1 cellular context compared by ENCODE assay signal in the genomic region with DNA sequence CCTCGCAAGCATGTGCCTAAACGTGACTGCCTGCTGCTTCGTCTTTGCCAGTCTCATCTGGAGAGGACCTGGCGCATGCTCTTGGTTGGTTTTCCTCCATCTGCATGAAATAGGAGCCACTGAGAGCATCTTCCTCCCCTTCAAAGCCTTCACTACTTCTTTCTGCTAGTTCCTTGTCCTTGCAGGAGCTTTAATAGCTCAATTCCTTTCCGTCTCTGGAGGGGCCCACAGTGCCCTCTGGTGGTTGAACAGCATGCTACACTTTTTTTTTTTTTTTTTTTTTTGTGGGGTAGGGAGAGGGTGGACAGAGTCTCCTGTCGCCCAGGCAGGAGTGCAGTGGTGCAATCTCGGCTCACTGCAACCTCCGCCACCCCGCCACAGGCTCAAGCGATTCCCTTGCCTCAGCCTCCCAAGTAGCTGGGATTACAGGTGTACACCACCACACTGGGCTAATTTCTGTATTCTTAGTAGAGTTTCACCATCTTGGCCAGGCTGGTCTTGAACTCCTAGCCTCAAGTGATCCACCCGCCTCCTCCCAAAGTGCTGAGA.
TF ChIP-seq lines count a peak whose summit lies in the region.

No MANE protein-coding gene starts in this region.

TF ChIP-seq in GM23338, 12 proteins besides CTCF, POLR2A, EP300 and RAD21 (continued from another document):
- TF ChIP-seq, protein P1, sequence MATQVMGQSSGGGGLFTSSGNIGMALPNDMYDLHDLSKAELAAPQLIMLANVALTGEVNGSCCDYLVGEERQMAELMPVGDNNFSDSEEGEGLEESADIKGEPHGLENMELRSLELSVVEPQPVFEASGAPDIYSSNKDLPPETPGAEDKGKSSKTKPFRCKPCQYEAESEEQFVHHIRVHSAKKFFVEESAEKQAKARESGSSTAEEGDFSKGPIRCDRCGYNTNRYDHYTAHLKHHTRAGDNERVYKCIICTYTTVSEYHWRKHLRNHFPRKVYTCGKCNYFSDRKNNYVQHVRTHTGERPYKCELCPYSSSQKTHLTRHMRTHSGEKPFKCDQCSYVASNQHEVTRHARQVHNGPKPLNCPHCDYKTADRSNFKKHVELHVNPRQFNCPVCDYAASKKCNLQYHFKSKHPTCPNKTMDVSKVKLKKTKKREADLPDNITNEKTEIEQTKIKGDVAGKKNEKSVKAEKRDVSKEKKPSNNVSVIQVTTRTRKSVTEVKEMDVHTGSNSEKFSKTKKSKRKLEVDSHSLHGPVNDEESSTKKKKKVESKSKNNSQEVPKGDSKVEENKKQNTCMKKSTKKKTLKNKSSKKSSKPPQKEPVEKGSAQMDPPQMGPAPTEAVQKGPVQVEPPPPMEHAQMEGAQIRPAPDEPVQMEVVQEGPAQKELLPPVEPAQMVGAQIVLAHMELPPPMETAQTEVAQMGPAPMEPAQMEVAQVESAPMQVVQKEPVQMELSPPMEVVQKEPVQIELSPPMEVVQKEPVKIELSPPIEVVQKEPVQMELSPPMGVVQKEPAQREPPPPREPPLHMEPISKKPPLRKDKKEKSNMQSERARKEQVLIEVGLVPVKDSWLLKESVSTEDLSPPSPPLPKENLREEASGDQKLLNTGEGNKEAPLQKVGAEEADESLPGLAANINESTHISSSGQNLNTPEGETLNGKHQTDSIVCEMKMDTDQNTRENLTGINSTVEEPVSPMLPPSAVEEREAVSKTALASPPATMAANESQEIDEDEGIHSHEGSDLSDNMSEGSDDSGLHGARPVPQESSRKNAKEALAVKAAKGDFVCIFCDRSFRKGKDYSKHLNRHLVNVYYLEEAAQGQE (IDR thresholded peaks at IDR 0.05; ENCODE audit: unreplicated experiment), result no peak
- TF ChIP-seq STAT1 (IDR thresholded peaks at IDR 0.05; ENCODE audit: unreplicated experiment) (no peak), ZNF331 (CRISPR knock-in tag; IDR thresholded peaks at IDR 0.05; ENCODE audit: low read depth) (no peak), ZNF114 (CRISPR knock-in tag; IDR thresholded peaks at IDR 0.05) (no peak), NANOG (IDR thresholded peaks at IDR 0.05; ENCODE audit: borderline replicate concordance) (no peak), EZH2phosphoT487 (IDR thresholded peaks at IDR 0.05; ENCODE audit: unreplicated experiment) (no peak), CREB1 (CRISPR knock-in tag; IDR thresholded peaks at IDR 0.05; ENCODE audit: low read depth) (no peak), JUNB (IDR thresholded peaks at IDR 0.05; ENCODE audit: unreplicated experiment) (no peak)
- TF ChIP-seq, protein P2, sequence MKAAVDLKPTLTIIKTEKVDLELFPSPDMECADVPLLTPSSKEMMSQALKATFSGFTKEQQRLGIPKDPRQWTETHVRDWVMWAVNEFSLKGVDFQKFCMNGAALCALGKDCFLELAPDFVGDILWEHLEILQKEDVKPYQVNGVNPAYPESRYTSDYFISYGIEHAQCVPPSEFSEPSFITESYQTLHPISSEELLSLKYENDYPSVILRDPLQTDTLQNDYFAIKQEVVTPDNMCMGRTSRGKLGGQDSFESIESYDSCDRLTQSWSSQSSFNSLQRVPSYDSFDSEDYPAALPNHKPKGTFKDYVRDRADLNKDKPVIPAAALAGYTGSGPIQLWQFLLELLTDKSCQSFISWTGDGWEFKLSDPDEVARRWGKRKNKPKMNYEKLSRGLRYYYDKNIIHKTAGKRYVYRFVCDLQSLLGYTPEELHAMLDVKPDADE (IDR thresholded peaks at IDR 0.05), result no peak
- TF ChIP-seq, protein P3, sequence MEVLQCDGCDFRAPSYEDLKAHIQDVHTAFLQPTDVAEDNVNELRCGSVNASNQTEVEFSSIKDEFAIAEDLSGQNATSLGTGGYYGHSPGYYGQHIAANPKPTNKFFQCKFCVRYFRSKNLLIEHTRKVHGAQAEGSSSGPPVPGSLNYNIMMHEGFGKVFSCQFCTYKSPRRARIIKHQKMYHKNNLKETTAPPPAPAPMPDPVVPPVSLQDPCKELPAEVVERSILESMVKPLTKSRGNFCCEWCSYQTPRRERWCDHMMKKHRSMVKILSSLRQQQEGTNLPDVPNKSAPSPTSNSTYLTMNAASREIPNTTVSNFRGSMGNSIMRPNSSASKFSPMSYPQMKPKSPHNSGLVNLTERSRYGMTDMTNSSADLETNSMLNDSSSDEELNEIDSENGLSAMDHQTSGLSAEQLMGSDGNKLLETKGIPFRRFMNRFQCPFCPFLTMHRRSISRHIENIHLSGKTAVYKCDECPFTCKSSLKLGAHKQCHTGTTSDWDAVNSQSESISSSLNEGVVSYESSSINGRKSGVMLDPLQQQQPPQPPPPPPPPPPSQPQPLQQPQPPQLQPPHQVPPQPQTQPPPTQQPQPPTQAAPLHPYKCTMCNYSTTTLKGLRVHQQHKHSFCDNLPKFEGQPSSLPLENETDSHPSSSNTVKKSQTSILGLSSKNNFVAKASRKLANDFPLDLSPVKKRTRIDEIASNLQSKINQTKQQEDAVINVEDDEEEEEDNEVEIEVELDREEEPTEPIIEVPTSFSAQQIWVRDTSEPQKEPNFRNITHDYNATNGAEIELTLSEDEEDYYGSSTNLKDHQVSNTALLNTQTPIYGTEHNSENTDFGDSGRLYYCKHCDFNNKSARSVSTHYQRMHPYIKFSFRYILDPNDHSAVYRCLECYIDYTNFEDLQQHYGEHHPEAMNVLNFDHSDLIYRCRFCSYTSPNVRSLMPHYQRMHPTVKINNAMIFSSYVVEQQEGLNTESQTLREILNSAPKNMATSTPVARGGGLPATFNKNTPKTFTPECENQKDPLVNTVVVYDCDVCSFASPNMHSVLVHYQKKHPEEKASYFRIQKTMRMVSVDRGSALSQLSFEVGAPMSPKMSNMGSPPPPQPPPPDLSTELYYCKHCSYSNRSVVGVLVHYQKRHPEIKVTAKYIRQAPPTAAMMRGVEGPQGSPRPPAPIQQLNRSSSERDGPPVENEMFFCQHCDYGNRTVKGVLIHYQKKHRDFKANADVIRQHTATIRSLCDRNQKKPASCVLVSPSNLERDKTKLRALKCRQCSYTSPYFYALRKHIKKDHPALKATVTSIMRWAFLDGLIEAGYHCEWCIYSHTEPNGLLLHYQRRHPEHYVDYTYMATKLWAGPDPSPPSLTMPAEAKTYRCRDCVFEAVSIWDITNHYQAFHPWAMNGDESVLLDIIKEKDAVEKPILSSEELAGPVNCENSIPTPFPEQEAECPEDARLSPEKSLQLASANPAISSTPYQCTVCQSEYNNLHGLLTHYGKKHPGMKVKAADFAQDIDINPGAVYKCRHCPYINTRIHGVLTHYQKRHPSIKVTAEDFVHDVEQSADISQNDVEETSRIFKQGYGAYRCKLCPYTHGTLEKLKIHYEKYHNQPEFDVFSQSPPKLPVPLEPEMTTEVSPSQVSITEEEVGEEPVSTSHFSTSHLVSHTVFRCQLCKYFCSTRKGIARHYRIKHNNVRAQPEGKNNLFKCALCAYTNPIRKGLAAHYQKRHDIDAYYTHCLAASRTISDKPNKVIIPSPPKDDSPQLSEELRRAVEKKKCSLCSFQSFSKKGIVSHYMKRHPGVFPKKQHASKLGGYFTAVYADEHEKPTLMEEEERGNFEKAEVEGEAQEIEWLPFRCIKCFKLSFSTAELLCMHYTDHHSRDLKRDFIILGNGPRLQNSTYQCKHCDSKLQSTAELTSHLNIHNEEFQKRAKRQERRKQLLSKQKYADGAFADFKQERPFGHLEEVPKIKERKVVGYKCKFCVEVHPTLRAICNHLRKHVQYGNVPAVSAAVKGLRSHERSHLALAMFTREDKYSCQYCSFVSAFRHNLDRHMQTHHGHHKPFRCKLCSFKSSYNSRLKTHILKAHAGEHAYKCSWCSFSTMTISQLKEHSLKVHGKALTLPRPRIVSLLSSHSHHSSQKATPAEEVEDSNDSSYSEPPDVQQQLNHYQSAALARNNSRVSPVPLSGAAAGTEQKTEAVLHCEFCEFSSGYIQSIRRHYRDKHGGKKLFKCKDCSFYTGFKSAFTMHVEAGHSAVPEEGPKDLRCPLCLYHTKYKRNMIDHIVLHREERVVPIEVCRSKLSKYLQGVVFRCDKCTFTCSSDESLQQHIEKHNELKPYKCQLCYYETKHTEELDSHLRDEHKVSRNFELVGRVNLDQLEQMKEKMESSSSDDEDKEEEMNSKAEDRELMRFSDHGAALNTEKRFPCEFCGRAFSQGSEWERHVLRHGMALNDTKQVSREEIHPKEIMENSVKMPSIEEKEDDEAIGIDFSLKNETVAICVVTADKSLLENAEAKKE (CRISPR knock-in tag; IDR thresholded peaks at IDR 0.05), result no peak
